ENCODE assay signal across 8 cellular contexts in genomic region chr14:63454863-63455622, GRCh38.
A peak's percentile ranks its signal among the peaks of the same experiment; 100 is the strongest.
DNase-seq lines count a peak whose midpoint lies in the region; ATAC-seq, FAIRE-seq and TF ChIP-seq lines count a peak whose summit lies in the region.

No MANE protein-coding gene starts in this region.

- H4K20me1 ChIP-seq in OCI-LY1 (ENCODE audit: insufficient read depth, low read length) (no peaks in the 10 kb centered on the region), keratinocyte (ENCODE audit: control insufficient read depth, extremely low read depth, insufficient read depth, low read length) (peaks cover 2% of the 10 kb centered on the region)

- no peak overlapping the region for H3K4me2 ChIP-seq in OCI-LY1 (ENCODE audit: low read length)
- no peak overlapping the region for H3K4me2 ChIP-seq in keratinocyte (ENCODE audit: control insufficient read depth, extremely low read depth, insufficient read depth, low read depth, low read length)

- no peak overlapping the region for H3K27ac Mint-ChIP-seq in activated CD8-positive, alpha-beta memory T cell treated with anti-CD3 and anti-CD28 coated beads, Interleukin-2, amount 10 ng/mL, durations not matched to agents 7 days and 5 days

- peaks cover 4% of the 10 kb centered on the region for H3K4me1 Mint-ChIP-seq in activated CD8-positive, alpha-beta memory T cell treated with anti-CD3 and anti-CD28 coated beads, Interleukin-2, amount 10 ng/mL, durations not matched to agents 7 days and 5 days

- no peaks in the 10 kb centered on the region for H3F3A ChIP-seq in OCI-LY1 (ENCODE audit: insufficient read depth, low read length)

- no peaks in the 10 kb centered on the region for H3K9me3 Mint-ChIP-seq in activated CD8-positive, alpha-beta memory T cell treated with anti-CD3 and anti-CD28 coated beads, Interleukin-2, amount 10 ng/mL, durations not matched to agents 7 days and 5 days (ENCODE audit: low read depth)

- peaks cover 13% of the 10 kb centered on the region for H3K36me3 Mint-ChIP-seq in activated CD8-positive, alpha-beta memory T cell treated with anti-CD3 and anti-CD28 coated beads, Interleukin-2, amount 10 ng/mL, durations not matched to agents 7 days and 5 days

- H3K9ac ChIP-seq in OCI-LY1 (ENCODE audit: low read length) (no peak overlapping the region), keratinocyte (ENCODE audit: control insufficient read depth, extremely low read depth, insufficient read depth, low read length) (no peak overlapping the region)

- CTCF ChIA-PET in activated CD8-positive, alpha-beta memory T cell treated with anti-CD3 and anti-CD28 coated beads, Interleukin-2, amount 10 ng/mL, durations not matched to agents 7 days and 5 days (lab: Charles Lee): interaction anchor here (0.7 kb wide), 1 partner anchor 20 kb away, joined by 3 read pairs; no protein-coding TSS in a partner anchor

- H3K27me3 Mint-ChIP-seq in activated CD8-positive, alpha-beta memory T cell treated with anti-CD3 and anti-CD28 coated beads, Interleukin-2, amount 10 ng/mL, durations not matched to agents 7 days and 5 days: no peaks in the 10 kb centered on the region

- H3K27ac ChIP-seq in OCI-LY1 (ENCODE audit: low read depth, low read length, poor library complexity, severe bottlenecking) (peak overlapping the region; percentile 6), keratinocyte (ENCODE audit: control insufficient read depth, insufficient read depth, low read length) (no peak overlapping the region), uterus (no peak overlapping the region)

- peak; percentile 29 for FAIRE-seq in keratinocyte (lab: Jason Lieb, UNC)

- no peaks in the 10 kb centered on the region for H3K4me1 ChIP-seq in OCI-LY1 (ENCODE audit: insufficient read depth, low read length, severe bottlenecking)
- no peaks in the 10 kb centered on the region for H3K4me1 ChIP-seq in keratinocyte (ENCODE audit: control insufficient read depth, extremely low read depth, insufficient read depth, low read length)
- H3K4me1 ChIP-seq in uterus: no peaks in the 10 kb centered on the region

- H3K9me1 ChIP-seq in keratinocyte (ENCODE audit: control insufficient read depth, extremely low read depth, insufficient read depth, low read length): peaks cover 6% of the 10 kb centered on the region

- dilution Hi-C loops in keratinocyte (cut with MboI; ENCODE audit: extremely low pct_ligation_motif_present, low sequenced_read_pairs): no loop called here

- H2AFZ ChIP-seq in OCI-LY1 (ENCODE audit: low read length) (no peak overlapping the region), keratinocyte (ENCODE audit: control insufficient read depth, low read length) (no peak overlapping the region)

- H3K4me3 ChIP-seq in OCI-LY1 (ENCODE audit: low read depth, low read length, poor library complexity, severe bottlenecking): no peak overlapping the region
- H3K4me3 ChIP-seq in keratinocyte (ENCODE audit: control insufficient read depth in 2 of 3, extremely low read depth in 1 of 3, insufficient read depth in 2 of 3, low read depth in 1 of 3, low read length in 3 of 3): no peak overlapping the region
- no peak overlapping the region for H3K4me3 ChIP-seq in uterus

- peaks cover 49% of the 10 kb centered on the region for H3K79me2 ChIP-seq in OCI-LY1 (ENCODE audit: insufficient read depth, low read length)
- H3K79me2 ChIP-seq in keratinocyte (ENCODE audit: control insufficient read depth, insufficient read depth, low read length): peaks cover 60% of the 10 kb centered on the region

- TF ChIP-seq POLR2A in uterus (IDR thresholded peaks at IDR 0.05): no peak

- H3K4me3 Mint-ChIP-seq in activated CD8-positive, alpha-beta memory T cell treated with anti-CD3 and anti-CD28 coated beads, Interleukin-2, amount 10 ng/mL, durations not matched to agents 7 days and 5 days: no peak overlapping the region

- H3K36me3 ChIP-seq in OCI-LY1 (ENCODE audit: insufficient read depth, low read length): peaks cover 32% of the 10 kb centered on the region; the same call in 1 of the 2 replicates
- H3K36me3 ChIP-seq in keratinocyte (ENCODE audit: control insufficient read depth in 2 of 2, extremely low read depth in 1 of 2, insufficient read depth in 2 of 2, low read length in 2 of 2): no peaks in the 10 kb centered on the region
- no peaks in the 10 kb centered on the region for H3K36me3 ChIP-seq in uterus

- H3K9me2 ChIP-seq in OCI-LY1 (ENCODE audit: low read depth, low read length): no peaks in the 10 kb centered on the region

- no peaks in the 10 kb centered on the region for H3K27me3 ChIP-seq in OCI-LY1 (ENCODE audit: insufficient read depth, low read length)
- no peaks in the 10 kb centered on the region for H3K27me3 ChIP-seq in keratinocyte (ENCODE audit: control insufficient read depth, extremely low read depth, insufficient read depth, low read length)
- no peaks in the 10 kb centered on the region for H3K27me3 ChIP-seq in uterus

- H3K9me3 ChIP-seq in OCI-LY1 (ENCODE audit: low read length): no peaks in the 10 kb centered on the region
- no peaks in the 10 kb centered on the region for H3K9me3 ChIP-seq in keratinocyte (ENCODE audit: control insufficient read depth, low read depth, low read length)
- no peaks in the 10 kb centered on the region for H3K9me3 ChIP-seq in uterus

- TF ChIP-seq CTCF in OCI-LY1 (IDR thresholded peaks at IDR 0.05; ENCODE audit: low read length) (no peak), keratinocyte (optimal IDR thresholded peaks at IDR 0.05 in 1 of 3, IDR thresholded peaks at IDR 0.05 in 1 of 3, conservative IDR thresholded peaks at IDR 0.05 in 1 of 3; ENCODE audit: extremely low read depth in 1 of 3, insufficient read depth in 2 of 3, low read length in 3 of 3) (no peak), uterus (IDR thresholded peaks at IDR 0.05) (no peak)

- ATAC-seq in HG02759 (IDR thresholded peaks at IDR 0.05; ENCODE audit: unreplicated experiment): peak; percentile 60
- no peak for ATAC-seq in activated CD8-positive, alpha-beta memory T cell treated with anti-CD3 and anti-CD28 coated beads, Interleukin-2, amount 10 ng/mL, durations not matched to agents 7 days and 5 days

- DNase-seq in ELR (ENCODE audit: low read depth) (peak; percentile 25), keratinocyte (ENCODE audit: low read depth, low spot score) (no peak), SIG-M5 (lab: John Stamatoyannopoulos, UW) (no peak), uterus (no peak), mucosa of gallbladder (ENCODE audit: low spot score) (no peak)
- no peak for DNase-seq in activated CD8-positive, alpha-beta memory T cell treated with anti-CD3 and anti-CD28 coated beads, Interleukin-2, amount 10 ng/mL, durations not matched to agents 7 days and 5 days

- intact Hi-C loops in uterus (cut with DNase I; ENCODE audit: low total_unique reads): no loop called here
